8 cellular contexts compared by ENCODE assay signal in genomic region chr19:11377237-11377636, GRCh38. TPM values are rescaled to one million over a fixed set of nuclear protein-coding genes. Genes with fewer than 3 reads are reported as not detected.
DNase-seq lines count a peak whose midpoint lies in the region; ATAC-seq and TF ChIP-seq lines count a peak whose summit lies in the region.

No MANE protein-coding gene starts in this region.

- H3K4me3 Mint-ChIP-seq in Caco-2 (ENCODE audit: unreplicated experiment), result no peak overlapping the region
- H3K4me3 Mint-ChIP-seq in mesothelial cell of epicardium, result peak overlapping the region; percentile 1
- H3K4me3 Mint-ChIP-seq in H9, result no peak overlapping the region; a peak in 1 of 5 replicates

- intact Hi-C loops in Caco-2 (cut with micrococcal nuclease; ENCODE audit: unreplicated experiment) (no loop called here), posterior vena cava (cut with DNase I) (no loop called here)

- H4K5ac ChIP-seq in H9 (ENCODE audit: insufficient read length, low read depth, low read length), result no peak overlapping the region

- H4K8ac ChIP-seq in H9 (replicated peaks; ENCODE audit: insufficient read length, low read depth, low read length), result no peak overlapping the region

- no peak overlapping the region for H2BK120ac ChIP-seq in H9 (ENCODE audit: low read depth, low read length, poor library complexity, severe bottlenecking)

- no peak overlapping the region for H3T11ph ChIP-seq in H9 (ENCODE audit: low read length)

- no peak for ATAC-seq in GM21723 (IDR thresholded peaks at IDR 0.05; ENCODE audit: unreplicated experiment)

- H3K36me3 ChIP-seq in Caco-2 (ENCODE audit: control insufficient read depth, insufficient read depth, low read length) (no peaks in the 10 kb centered on the region), MG63 (peaks cover 6% of the 10 kb centered on the region)

- TF ChIP-seq CTCF in Caco-2 (IDR thresholded peaks at IDR 0.05; ENCODE audit: insufficient read depth in 1 of 2, low read depth in 1 of 2, low read length in 1 of 2, severe bottlenecking in 1 of 2, unreplicated experiment in 1 of 2) (no peak), mesothelial cell of epicardium (IDR thresholded peaks at IDR 0.05; ENCODE audit: unreplicated experiment) (no peak), H9 (conservative IDR thresholded peaks at IDR 0.05) (no peak)

- H4K91ac ChIP-seq in H9 (ENCODE audit: insufficient read length, low read depth, low read length), result no peak overlapping the region

- H3K4me1 Mint-ChIP-seq in Caco-2 (ENCODE audit: low read depth, unreplicated experiment), result no peaks in the 10 kb centered on the region
- peaks cover 16% of the 10 kb centered on the region for H3K4me1 Mint-ChIP-seq in mesothelial cell of epicardium
- H3K4me1 Mint-ChIP-seq in H9, result peaks cover 15 to 33% of the 10 kb centered on the region in 2 experiments

- no peaks in the 10 kb centered on the region for H3K79me1 ChIP-seq in H9 (ENCODE audit: insufficient read depth, low read depth, low read length, poor library complexity, severe bottlenecking)

- POLR2A ChIA-PET in Caco-2 (lab: Charles Lee), result no interaction called here

- no peak overlapping the region for H3K9ac ChIP-seq in H9 (ENCODE audit: extremely low read depth, insufficient read length, low read length)

- H3K9me3 ChIP-seq in Caco-2 (no peaks in the 10 kb centered on the region), MG63 (no peaks in the 10 kb centered on the region), H9 (ENCODE audit: control insufficient read depth, low read depth, low read length) (no peaks in the 10 kb centered on the region)

- no peak overlapping the region for H3K18ac ChIP-seq in H9 (ENCODE audit: insufficient read length, low read depth, low read length)

- no peak overlapping the region for H3K4ac ChIP-seq in H9 (ENCODE audit: low read depth, low read length)

- no peak for DNase-seq in Caco-2
- peak; percentile 94 for DNase-seq in MG63
- peak; percentile 89 for DNase-seq in amniotic epithelial cell (ENCODE audit: low read depth)
- no peak for DNase-seq in mesothelial cell of epicardium (ENCODE audit: low spot score in 2 of 2, unreplicated experiment in 2 of 2)
- DNase-seq in LoVo (ENCODE audit: low spot score), result no peak
- DNase-seq in H9, result no peak
- DNase-seq in posterior vena cava (ENCODE audit: low spot score), result no peak

- H3K14ac ChIP-seq in H9 (ENCODE audit: insufficient read depth, low read length), result no peak overlapping the region

- H3K27ac ChIP-seq in H9 (ENCODE audit: insufficient read length, low read depth, low read length), result no peak overlapping the region

- peaks cover 8% of the 10 kb centered on the region for H3K23me2 ChIP-seq in H9 (ENCODE audit: insufficient read length, low read depth, low read length, poor library complexity, severe bottlenecking)

- H3K23ac ChIP-seq in H9 (ENCODE audit: insufficient read length, low read depth, low read length), result no peak overlapping the region

- H3K27me3 ChIP-seq in Caco-2 (replicated peaks; ENCODE audit: control insufficient read depth, insufficient read depth, low read length) (no peaks in the 10 kb centered on the region), MG63 (no peaks in the 10 kb centered on the region), H9 (ENCODE audit: insufficient read depth, low read length) (no peaks in the 10 kb centered on the region)

- H2BK5ac ChIP-seq in H9 (ENCODE audit: insufficient read length, low read length), result no peak overlapping the region

- H3K27me3 Mint-ChIP-seq in Caco-2 (ENCODE audit: insufficient read depth, unreplicated experiment) (no peaks in the 10 kb centered on the region), mesothelial cell of epicardium (ENCODE audit: low read depth) (peaks cover 10% of the 10 kb centered on the region), H9 (ENCODE audit: low read depth) (no peaks in the 10 kb centered on the region; the same call in 1 of the 2 replicates)

- H3K4me2 ChIP-seq in H9 (ENCODE audit: insufficient read depth, insufficient read length, low read length), result no peak overlapping the region

- no peak overlapping the region for H2BK15ac ChIP-seq in H9 (ENCODE audit: low read depth, low read length)

- H2AK5ac ChIP-seq in H9 (ENCODE audit: insufficient read length, low read length), result no peak overlapping the region

- H2BK12ac ChIP-seq in H9 (ENCODE audit: insufficient read length, low read depth, low read length), result no peak overlapping the region

- no peaks in the 10 kb centered on the region for H3K9me3 Mint-ChIP-seq in Caco-2 (ENCODE audit: unreplicated experiment)
- no peaks in the 10 kb centered on the region for H3K9me3 Mint-ChIP-seq in mesothelial cell of epicardium
- H3K9me3 Mint-ChIP-seq in H9, result no peaks in the 10 kb centered on the region

- no peak overlapping the region for H3K4me3 ChIP-seq in Caco-2 (ENCODE audit: low read depth, low read length)
- no peak overlapping the region for H3K4me3 ChIP-seq in MG63

- no peaks in the 10 kb centered on the region for H3K79me2 ChIP-seq in H9 (ENCODE audit: insufficient read depth, low read length)

- H3K4me1 ChIP-seq in Caco-2, result peaks cover 10% of the 10 kb centered on the region; the same call in 1 of the 2 replicates
- no peaks in the 10 kb centered on the region for H3K4me1 ChIP-seq in H9 (ENCODE audit: insufficient read depth, low read length)

- no TSS peak for BruUV-seq in Caco-2 (replicated peaks; lab: Mats Ljungman, UMichigan)

- H3K36me3 Mint-ChIP-seq in Caco-2 (ENCODE audit: insufficient read depth, unreplicated experiment) (peaks cover 12% of the 10 kb centered on the region), mesothelial cell of epicardium (no peaks in the 10 kb centered on the region), H9 (ENCODE audit: insufficient read depth in 1 of 3, low read depth in 3 of 3) (peaks cover 4 to 19% (median 18%) of the 10 kb centered on the region in 3 experiments; a peak in 6 of 7 replicates)

- H2AFZ ChIP-seq in H9 (ENCODE audit: low read length), result no peak overlapping the region

- no peak overlapping the region for H3K56ac ChIP-seq in H9 (ENCODE audit: insufficient read length, low read depth, low read length)

- H2BK20ac ChIP-seq in H9 (ENCODE audit: low read depth, low read length, poor library complexity, severe bottlenecking), result no peak overlapping the region

- peak overlapping the region; percentile 4 for H3K27ac Mint-ChIP-seq in Caco-2 (ENCODE audit: unreplicated experiment)
- H3K27ac Mint-ChIP-seq in mesothelial cell of epicardium, result peak overlapping the region; percentile 61
- H3K27ac Mint-ChIP-seq in H9, result peak overlapping the region in 1 of 3 experiments; percentile 79; a peak in 2 of 7 replicates

- peaks cover 4% of the 10 kb centered on the region for H4K20me1 ChIP-seq in H9 (ENCODE audit: control insufficient read depth, insufficient read depth, insufficient read length)

- CTCF ChIA-PET in Caco-2 (lab: Charles Lee), result interaction anchor here (0.6 kb wide), 2 partner anchors 63 to 87 kb away, joined by 3 read pairs; no protein-coding TSS in a partner anchor

RNA-seq across cellular contexts. Expression of gene SWSAP1, which starts 2.8 kb away (rescaled TPM):
- total RNA-seq in Caco-2 (2022) (3.7 and 3.9 TPM in 2 replicates), mesothelial cell of epicardium (2.7 to 2.9 TPM (median 2.8 TPM) in 3 replicates), H9 (2021) (3.8 and 5.2 TPM in 2 replicates), posterior vena cava (1 to 10 TPM; 1.2 to 1.8 TPM)
- total RNA-seq in MG63 (2014; rRNA removed; shearing (Covaris generic); ENCODE audit: low replicate concordance), result 1.3 and 3.1 TPM in 2 replicates

RNA-seq across cellular contexts. Expression of gene EPOR, which starts 6.9 kb away (rescaled TPM):
- total RNA-seq in Caco-2 (2022), result 6.1 and 7.9 TPM in 2 replicates
- 2.6 and 2.9 TPM in 2 replicates for total RNA-seq in MG63 (2014; rRNA removed; shearing (Covaris generic); ENCODE audit: low replicate concordance)
- 23.5 to 24.5 TPM (median 24.3 TPM) in 3 replicates for total RNA-seq in mesothelial cell of epicardium
- 8.9 and 9.3 TPM in 2 replicates for total RNA-seq in H9 (2021)
- 1 to 10 TPM; 4.0 to 6.4 TPM for total RNA-seq in posterior vena cava

RNA-seq across cellular contexts. Expression of gene PLPPR2, which starts 22.0 kb away (rescaled TPM):
- total RNA-seq in Caco-2 (2022) (5.6 and 7.4 TPM in 2 replicates), mesothelial cell of epicardium (18.9 to 21.4 TPM (median 20.4 TPM) in 3 replicates), H9 (2021) (6.1 and 8.0 TPM in 2 replicates), posterior vena cava (10 to 100 TPM; 38.4 to 40.2 TPM)
- 3.9 and 12.3 TPM in 2 replicates for total RNA-seq in MG63 (2014; rRNA removed; shearing (Covaris generic); ENCODE audit: low replicate concordance)

RNA-seq across cellular contexts. Expression of gene CCDC159, which starts 30.9 kb away (rescaled TPM):
- 11.7 and 13.9 TPM in 2 replicates for total RNA-seq in Caco-2 (2022)
- total RNA-seq in MG63 (2014; rRNA removed; shearing (Covaris generic); ENCODE audit: low replicate concordance), result 5.4 and 9.0 TPM in 2 replicates
- total RNA-seq in mesothelial cell of epicardium, result 29.6 to 34.9 TPM (median 34.2 TPM) in 3 replicates
- 5.7 and 5.8 TPM in 2 replicates for total RNA-seq in H9 (2021)
- 10 to 100 TPM; 13.0 to 20.9 TPM for total RNA-seq in posterior vena cava

RNA-seq across cellular contexts. Expression of gene TMEM205, which starts 31.2 kb away (rescaled TPM):
- total RNA-seq in Caco-2 (2022) (68.3 and 76.1 TPM in 2 replicates), mesothelial cell of epicardium (56.8 to 61.4 TPM (median 57.2 TPM) in 3 replicates), H9 (2021) (69.7 and 73.1 TPM in 2 replicates), posterior vena cava (10 to 100 TPM; 41.5 to 42.9 TPM)
- total RNA-seq in MG63 (2014; rRNA removed; shearing (Covaris generic); ENCODE audit: low replicate concordance), result 139 and 195 TPM in 2 replicates

Comparison
In these comparisons a context has a peak if more than half of its experiments do, and no peak if none do; other contexts are left out.
1. DNase-seq: peak in MG63 (single experiment) and amniotic epithelial cell (single experiment); none in Caco-2 (0 of 2), mesothelial cell of epicardium (0 of 2), LoVo (single experiment), H9 (single experiment) and posterior vena cava (single experiment).